In genomic region chr12:103748875-103749274, GRCh38 we compare ENCODE assay signal across 9 cellular contexts.
"Had no signal": no experiment of that assay in that cellular context is flagged by ENCODE, and none has a peak within 500 bp of the region (broad histone marks: within the 10 kb centered on the region; RNA-seq: fewer than 3 reads in every experiment).

No MANE protein-coding gene starts in this region.

- H3K4me3 Mint-ChIP-seq: GM23338, H9, HFFc6 had no signal

- H3K9me3 ChIP-seq: HAP-1 had no signal

- H3K4me1 ChIP-seq: HAP-1 had no signal

- H3K36me3 ChIP-seq: HAP-1 had no signal

- DNase-seq: GM23248, GOT3, H7, H9, HCEC 1CT, HFFc6 had no signal

- H3K27ac Mint-ChIP-seq: GM23338, HFFc6 had no signal

- H3K4me2 ChIP-seq: GM23338 had no signal

- H2AFZ ChIP-seq: GM23248, GM23338 had no signal

- H3K27ac ChIP-seq: GM23248 had no signal

- ATAC-seq: GM23338, HCT116 had no signal

- H3K9ac ChIP-seq: GM23248 had no signal

- H3K4me3 ChIP-seq: GM23248, GM23338, HAP-1 had no signal

- H3K9me3 Mint-ChIP-seq: GM23338, H9, HFFc6 had no signal
